In the genomic region with DNA sequence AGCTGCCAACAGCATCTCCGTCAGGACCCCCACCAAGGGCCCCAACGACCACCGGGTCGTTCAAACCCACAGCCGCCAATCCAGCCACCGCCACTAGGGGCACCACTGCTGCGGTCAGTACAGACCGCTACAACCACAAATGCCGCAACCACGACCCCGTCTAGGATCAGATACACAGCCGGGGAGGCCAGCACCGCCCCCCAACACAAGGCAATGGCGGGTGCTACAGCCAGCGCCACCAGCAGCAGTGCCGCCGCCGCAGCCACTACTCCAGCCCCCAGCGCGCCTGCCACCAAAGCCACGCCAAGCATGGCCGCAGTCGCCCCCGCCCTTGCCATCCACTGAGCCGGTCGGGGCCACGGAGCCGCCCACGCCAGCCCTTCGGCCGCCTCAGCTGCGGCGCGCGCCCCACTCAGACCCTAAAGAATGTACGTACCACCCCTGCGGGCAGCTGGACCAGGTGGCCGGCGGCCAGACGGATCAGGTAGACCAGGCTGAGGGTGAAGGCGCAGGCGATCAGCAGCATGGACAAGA, we compare ENCODE assay signal across 1 cellular context.
TF ChIP-seq lines count a peak whose summit lies in the region.

No MANE protein-coding gene starts in this region.

TF ChIP-seq in SK-N-SH treated with all-trans-retinoic acid at 6 μM for 48 hours, 23 proteins besides CTCF, POLR2A, EP300 and RAD21 (continued from another document):
- TF ChIP-seq, protein P1, sequence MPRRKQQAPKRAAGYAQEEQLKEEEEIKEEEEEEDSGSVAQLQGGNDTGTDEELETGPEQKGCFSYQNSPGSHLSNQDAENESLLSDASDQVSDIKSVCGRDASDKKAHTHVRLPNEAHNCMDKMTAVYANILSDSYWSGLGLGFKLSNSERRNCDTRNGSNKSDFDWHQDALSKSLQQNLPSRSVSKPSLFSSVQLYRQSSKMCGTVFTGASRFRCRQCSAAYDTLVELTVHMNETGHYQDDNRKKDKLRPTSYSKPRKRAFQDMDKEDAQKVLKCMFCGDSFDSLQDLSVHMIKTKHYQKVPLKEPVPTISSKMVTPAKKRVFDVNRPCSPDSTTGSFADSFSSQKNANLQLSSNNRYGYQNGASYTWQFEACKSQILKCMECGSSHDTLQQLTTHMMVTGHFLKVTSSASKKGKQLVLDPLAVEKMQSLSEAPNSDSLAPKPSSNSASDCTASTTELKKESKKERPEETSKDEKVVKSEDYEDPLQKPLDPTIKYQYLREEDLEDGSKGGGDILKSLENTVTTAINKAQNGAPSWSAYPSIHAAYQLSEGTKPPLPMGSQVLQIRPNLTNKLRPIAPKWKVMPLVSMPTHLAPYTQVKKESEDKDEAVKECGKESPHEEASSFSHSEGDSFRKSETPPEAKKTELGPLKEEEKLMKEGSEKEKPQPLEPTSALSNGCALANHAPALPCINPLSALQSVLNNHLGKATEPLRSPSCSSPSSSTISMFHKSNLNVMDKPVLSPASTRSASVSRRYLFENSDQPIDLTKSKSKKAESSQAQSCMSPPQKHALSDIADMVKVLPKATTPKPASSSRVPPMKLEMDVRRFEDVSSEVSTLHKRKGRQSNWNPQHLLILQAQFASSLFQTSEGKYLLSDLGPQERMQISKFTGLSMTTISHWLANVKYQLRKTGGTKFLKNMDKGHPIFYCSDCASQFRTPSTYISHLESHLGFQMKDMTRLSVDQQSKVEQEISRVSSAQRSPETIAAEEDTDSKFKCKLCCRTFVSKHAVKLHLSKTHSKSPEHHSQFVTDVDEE (CRISPR knock-in tag; IDR thresholded peaks at IDR 0.05), result peak; percentile 32; the same call in 1 of the 2 replicates
- TF ChIP-seq TCF4 (CRISPR knock-in tag; IDR thresholded peaks at IDR 0.05; ENCODE audit: borderline replicate concordance) (peak; percentile 11; the same call in 1 of the 2 replicates), CSRNP3 (CRISPR knock-in tag; IDR thresholded peaks at IDR 0.05) (no peak), SNAI2 (CRISPR knock-in tag; IDR thresholded peaks at IDR 0.05) (no peak)
